In genomic region chr1:30790850-30791778, GRCh38 we compare ENCODE assay signal across 12 cellular contexts. TPM values are rescaled to one million over a fixed set of nuclear protein-coding genes. Genes with fewer than 3 reads are reported as not detected.
DNase-seq lines count a peak whose midpoint lies in the region; ATAC-seq and TF ChIP-seq lines count a peak whose summit lies in the region.
"Had no signal": no experiment of that assay in that cellular context is flagged by ENCODE, and none has a peak within 500 bp of the region (broad histone marks: within the 10 kb centered on the region; RNA-seq: fewer than 3 reads in every experiment).

No MANE protein-coding gene starts in this region.

- no peaks in the 10 kb centered on the region for H3K36me3 ChIP-seq in MM.1S (replicated peaks; ENCODE audit: insufficient read depth, low read length)
- no peaks in the 10 kb centered on the region for H3K36me3 ChIP-seq in suprapubic skin
- H3K36me3 ChIP-seq: colonic mucosa, stomach had no signal

- CTCF ChIA-PET in activated CD8-positive, alpha-beta T cell treated with anti-CD3 and anti-CD28 coated beads for 36 hours (lab: Charles Lee) = interaction anchor here (0.6 to 2.9 kb wide), 9 partner anchors 8 to 135 kb away, joined by 3 to 17 read pairs (median 7); no protein-coding TSS in a partner anchor

- TF ChIP-seq POLR2A in suprapubic skin (IDR thresholded peaks at IDR 0.05) = no peak

- H4K20me1 ChIP-seq in MM.1S (ENCODE audit: insufficient read depth, low read length) = no peaks in the 10 kb centered on the region

- no peak overlapping the region for H3K4me3 Mint-ChIP-seq in activated CD8-positive, alpha-beta T cell treated with anti-CD3 and anti-CD28 coated beads for 36 hours
- no peak overlapping the region for H3K4me3 Mint-ChIP-seq in neural crest cell
- no peak overlapping the region for H3K4me3 Mint-ChIP-seq in endothelial cell (ENCODE audit: unreplicated experiment)

- H3K27ac ChIP-seq in MM.1S (ENCODE audit: low read length) (no peak overlapping the region), suprapubic skin (no peak overlapping the region)
- H3K27ac ChIP-seq: colonic mucosa had no signal

- H3K9me3 Mint-ChIP-seq in activated CD8-positive, alpha-beta T cell treated with anti-CD3 and anti-CD28 coated beads for 36 hours = no peaks in the 10 kb centered on the region
- H3K9me3 Mint-ChIP-seq in neural crest cell (no peaks in the 10 kb centered on the region), endothelial cell (ENCODE audit: unreplicated experiment) (no peaks in the 10 kb centered on the region)

- H3K27me3 Mint-ChIP-seq in activated CD8-positive, alpha-beta T cell treated with anti-CD3 and anti-CD28 coated beads for 36 hours = peaks cover 4% of the 10 kb centered on the region
- H3K27me3 Mint-ChIP-seq in neural crest cell (ENCODE audit: low read depth) (no peaks in the 10 kb centered on the region), endothelial cell (ENCODE audit: unreplicated experiment) (peaks cover 2% of the 10 kb centered on the region)

- H3K36me3 Mint-ChIP-seq in activated CD8-positive, alpha-beta T cell treated with anti-CD3 and anti-CD28 coated beads for 36 hours (ENCODE audit: low read depth) = no peaks in the 10 kb centered on the region
- H3K36me3 Mint-ChIP-seq in neural crest cell (ENCODE audit: low read depth) (no peaks in the 10 kb centered on the region), endothelial cell (ENCODE audit: low read depth, unreplicated experiment) (no peaks in the 10 kb centered on the region)

- H2AFZ ChIP-seq in MM.1S (ENCODE audit: low read length) = no peak overlapping the region

- H3K4me3 ChIP-seq in GM12865 (ENCODE audit: low read depth, low read length) (no peak overlapping the region), MM.1S (ENCODE audit: low read length) (no peak overlapping the region), suprapubic skin (no peak overlapping the region)
- H3K4me3 ChIP-seq: colonic mucosa, stomach had no signal

- no peak for TF ChIP-seq CTCF in GM12865 (IDR thresholded peaks at IDR 0.05; ENCODE audit: insufficient read depth, low read depth, low read length, missing control alignments)
- TF ChIP-seq CTCF in MM.1S (IDR thresholded peaks at IDR 0.05; ENCODE audit: low read length) = no peak
- no peak for TF ChIP-seq CTCF in activated CD8-positive, alpha-beta T cell treated with anti-CD3 and anti-CD28 coated beads for 36 hours (IDR thresholded peaks at IDR 0.05)
- no peak for TF ChIP-seq CTCF in neural crest cell (conservative IDR thresholded peaks at IDR 0.05)
- TF ChIP-seq CTCF in endothelial cell (IDR thresholded peaks at IDR 0.05; ENCODE audit: unreplicated experiment) = no peak
- no peak for TF ChIP-seq CTCF in suprapubic skin (IDR thresholded peaks at IDR 0.05)

- 0 out of 2 replicates have a peak, but pooled peaks cover 4% of the 10 kb centered on the region for H3F3A ChIP-seq in MM.1S (ENCODE audit: insufficient read depth, low read length)

- no peak for TF ChIP-seq EP300 in suprapubic skin (IDR thresholded peaks at IDR 0.05)

- H3K27ac Mint-ChIP-seq in activated CD8-positive, alpha-beta T cell treated with anti-CD3 and anti-CD28 coated beads for 36 hours = no peak overlapping the region
- peak overlapping the region; percentile 75 for H3K27ac Mint-ChIP-seq in neural crest cell (ENCODE audit: unreplicated experiment)
- no peak overlapping the region for H3K27ac Mint-ChIP-seq in endothelial cell (ENCODE audit: unreplicated experiment)

- H3K27me3 ChIP-seq in MM.1S (replicated peaks; ENCODE audit: insufficient read depth, low read length) (peaks cover 36% of the 10 kb centered on the region), suprapubic skin (peaks cover 9% of the 10 kb centered on the region)
- H3K27me3 ChIP-seq: colonic mucosa had no signal

- peaks cover 9% of the 10 kb centered on the region for H3K4me1 ChIP-seq in MM.1S (ENCODE audit: low read length)
- H3K4me1 ChIP-seq in suprapubic skin = peaks cover 14% of the 10 kb centered on the region
- H3K4me1 ChIP-seq: colonic mucosa, stomach had no signal

- intact Hi-C loops in activated CD8-positive, alpha-beta T cell treated with anti-CD3 and anti-CD28 coated beads for 36 hours (cut with micrococcal nuclease) = no loop called here

- peak; percentile 56 for ATAC-seq in activated CD8-positive, alpha-beta T cell treated with anti-CD3 and anti-CD28 coated beads for 36 hours
- no peak for ATAC-seq in HG03469 (IDR thresholded peaks at IDR 0.05; ENCODE audit: unreplicated experiment)

- H3K9me3 ChIP-seq in MM.1S (replicated peaks; ENCODE audit: insufficient read depth, low read length) = no peaks in the 10 kb centered on the region
- no peaks in the 10 kb centered on the region for H3K9me3 ChIP-seq in suprapubic skin
- H3K9me3 ChIP-seq: colonic mucosa, stomach had no signal

- no peak overlapping the region for H3K9ac ChIP-seq in MM.1S (ENCODE audit: low read length)

- POLR2A ChIA-PET in activated CD8-positive, alpha-beta T cell treated with anti-CD3 and anti-CD28 coated beads for 36 hours (lab: Charles Lee) = no interaction called here

- peak overlapping the region; percentile 30; the same call in 1 of the 2 replicates for H3K4me2 ChIP-seq in MM.1S (ENCODE audit: low read depth, low read length)

- no peaks in the 10 kb centered on the region for H3K9me2 ChIP-seq in MM.1S (replicated peaks; ENCODE audit: insufficient read depth, low read length)

- DNase-seq in GM12865 (ENCODE audit: low read depth) (peak; percentile 61), MM.1S (peak; percentile 40), neural crest cell (ENCODE audit: low read depth, low spot score) (no peak), endothelial cell (ENCODE audit: low spot score) (no peak), NCI-H345 treated with DMSO at 0.1 percent for 48 hours (lab: John Stamatoyannopoulos, UW; ENCODE audit: unreplicated experiment) (no peak), suprapubic skin (ENCODE audit: low spot score in 2 of 2) (no peak)
- peak; percentile 32 for DNase-seq in activated CD8-positive, alpha-beta T cell treated with anti-CD3 and anti-CD28 coated beads for 36 hours
- DNase-seq: colonic mucosa, DMS53, nucleus accumbens, stomach had no signal

- 74% methylated on average over 5 of the region's 5 CpGs for WGBS in suprapubic skin

- H3K79me2 ChIP-seq in MM.1S (ENCODE audit: low read length) = no peaks in the 10 kb centered on the region

- peaks cover 9% of the 10 kb centered on the region for H3K4me1 Mint-ChIP-seq in activated CD8-positive, alpha-beta T cell treated with anti-CD3 and anti-CD28 coated beads for 36 hours (ENCODE audit: low read depth)
- H3K4me1 Mint-ChIP-seq in neural crest cell (peaks cover 54% of the 10 kb centered on the region), endothelial cell (ENCODE audit: unreplicated experiment) (peaks cover 5% of the 10 kb centered on the region)

RNA-seq across cellular contexts. Expression of gene LAPTM5, which starts 33.5 kb away (rescaled TPM):
- total RNA-seq in activated CD8-positive, alpha-beta T cell treated with anti-CD3 and anti-CD28 coated beads for 36 hours = 100 to 1,000 TPM; 229 to 237 TPM
- total RNA-seq in neural crest cell (1.0 and 1.5 TPM in 2 replicates), endothelial cell (ENCODE audit: unreplicated experiment) (80.5 TPM), suprapubic skin (10 to 100 TPM in 3 of 4 donors, 1 to 10 TPM in 1; 9.9 to 13.7 (median 12.2) TPM)

Comparison
In these comparisons a context has a peak if more than half of its experiments do, and no peak if none do; other contexts are left out.
1. DNase-seq: peak in GM12865 (single experiment), MM.1S (single experiment) and activated CD8-positive, alpha-beta T cell treated with anti-CD3 and anti-CD28 coated beads for 36 hours (single experiment); none in neural crest cell (single experiment), endothelial cell (single experiment), NCI-H345 treated with DMSO at 0.1 percent for 48 hours (single experiment) and suprapubic skin (0 of 2).